Comparison of ENCODE assay signal across 9 cellular contexts in genomic region chr4:159649237-159649636, GRCh38.
"Had no signal": no experiment of that assay in that cellular context is flagged by ENCODE, and none has a peak within 500 bp of the region (broad histone marks: within the 10 kb centered on the region; RNA-seq: fewer than 3 reads in every experiment).

No MANE protein-coding gene starts in this region.

- FAIRE-seq: H54, HTR-8/SVneo had no signal

- H3K9ac ChIP-seq: GM23248, KMS-11 had no signal

- H3K4me2 ChIP-seq: KMS-11 had no signal

- H3K4me3 ChIP-seq: GM23248 had no signal

- H3K27ac ChIP-seq: GM23248, KMS-11 had no signal

- H2AFZ ChIP-seq: GM23248 had no signal

- DNase-seq: GM23248, GOT3, H9, HCEC 1CT, Karpas-422, KBM-7 had no signal
